In the genomic region with DNA sequence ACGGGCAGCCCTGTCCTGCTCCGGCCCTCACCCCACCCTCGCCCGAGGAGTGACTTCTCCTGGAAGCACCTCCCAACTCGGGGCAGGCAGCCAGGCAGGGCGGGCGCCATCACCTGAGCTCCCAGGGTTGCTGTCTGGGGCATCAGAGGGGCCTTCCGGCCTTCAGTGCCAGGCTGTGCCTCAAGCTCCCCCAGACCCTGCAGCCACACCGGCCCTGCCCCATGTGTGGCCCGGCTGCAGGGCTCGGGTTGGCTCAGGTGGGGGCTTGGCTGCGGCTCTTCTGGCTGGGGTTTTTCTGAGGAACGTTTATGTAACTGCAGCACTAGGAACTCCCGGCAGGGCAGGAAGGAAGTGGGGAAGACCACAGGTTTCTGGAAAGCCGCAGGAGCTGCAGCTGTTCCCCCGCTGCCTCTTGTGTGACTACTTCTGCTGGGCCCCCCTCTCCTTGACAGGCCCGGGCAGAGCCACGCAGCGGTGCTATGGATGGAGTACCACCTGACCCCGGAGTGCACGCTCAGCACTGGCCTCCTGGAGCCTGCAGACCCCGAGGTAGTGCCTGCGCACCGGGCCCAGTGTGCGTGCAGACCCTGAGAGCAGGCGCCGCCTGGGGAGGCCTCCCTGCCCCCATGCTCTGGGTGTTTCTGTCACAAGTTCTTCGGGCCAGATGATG, we compare ENCODE assay signal across 8 cellular contexts. TPM values are rescaled to one million over a fixed set of nuclear protein-coding genes. Genes with fewer than 3 reads are reported as not detected.
DNase-seq lines count a peak whose midpoint lies in the region; ATAC-seq, FAIRE-seq and TF ChIP-seq lines count a peak whose summit lies in the region.

No MANE protein-coding gene starts in this region.

- FAIRE-seq in D721Med (lab: Jason Lieb, UNC): no peak

- no peaks in the 10 kb centered on the region for H3K9me3 ChIP-seq in effector memory CD4-positive, alpha-beta T cell (ENCODE audit: control insufficient read depth, low read length)
- no peaks in the 10 kb centered on the region for H3K9me3 ChIP-seq in sigmoid colon

- ATAC-seq in GM19395 (IDR thresholded peaks at IDR 0.05; ENCODE audit: unreplicated experiment): peak; percentile 88
- ATAC-seq in HG03342 (IDR thresholded peaks at IDR 0.05; ENCODE audit: unreplicated experiment): peak; percentile 60

- intact Hi-C loops in sigmoid colon (cut with DNase I): no loop called here

- H3K4me3 ChIP-seq in effector memory CD4-positive, alpha-beta T cell (ENCODE audit: insufficient read depth, low read depth, low read length, poor library complexity, severe bottlenecking): peak overlapping the region; percentile 57
- no peak overlapping the region for H3K4me3 ChIP-seq in sigmoid colon

- TF ChIP-seq CTCF in D721Med (IDR thresholded peaks at IDR 0.05; ENCODE audit: insufficient read depth, missing control alignments) (no peak), sigmoid colon (IDR thresholded peaks at IDR 0.05) (no peak)

- no peaks in the 10 kb centered on the region for H3K27me3 ChIP-seq in effector memory CD4-positive, alpha-beta T cell (replicated peaks; ENCODE audit: control insufficient read depth, insufficient read depth, low read length, poor library complexity, severe bottlenecking)
- H3K27me3 ChIP-seq in sigmoid colon: no peaks in the 10 kb centered on the region

- no peak for TF ChIP-seq POLR2A in sigmoid colon (IDR thresholded peaks at IDR 0.05)

- TF ChIP-seq EP300 in sigmoid colon (IDR thresholded peaks at IDR 0.05): no peak

- WGBS in sigmoid colon, 2 donors: 52 to 80% methylated on average over 28 of the region's 28 CpGs

- peaks cover 38% of the 10 kb centered on the region for H3K4me1 ChIP-seq in effector memory CD4-positive, alpha-beta T cell (ENCODE audit: control insufficient read depth, insufficient read depth, low read length, poor library complexity, severe bottlenecking)
- no peaks in the 10 kb centered on the region for H3K4me1 ChIP-seq in sigmoid colon

- H3K27ac ChIP-seq in effector memory CD4-positive, alpha-beta T cell (ENCODE audit: insufficient read depth, low read length, poor library complexity, severe bottlenecking): no peak overlapping the region
- H3K27ac ChIP-seq in sigmoid colon: no peak overlapping the region

- DNase-seq in activated CD4-positive, alpha-beta T cell treated with anti-CD3 and anti-CD28 coated beads for 4 hours: peak; percentile 42 to 51
- DNase-seq in effector memory CD4-positive, alpha-beta T cell: peak; percentile 58 to 70 (median 64)
- peak; percentile 63 for DNase-seq in stimulated activated naive CD4-positive, alpha-beta T cell treated with Interleukin-2 at 50 U/mL for 16 hours (lab: John Stamatoyannopoulos, UW)
- DNase-seq in NCI-H1694 treated with DMSO at 0.1 percent for 48 hours (lab: John Stamatoyannopoulos, UW): no peak
- no peak for DNase-seq in D721Med (ENCODE audit: insufficient read length, low spot score)
- no peak for DNase-seq in sigmoid colon

- H3K36me3 ChIP-seq in effector memory CD4-positive, alpha-beta T cell (ENCODE audit: control insufficient read depth, insufficient read depth, low read length): peaks cover 42% of the 10 kb centered on the region
- H3K36me3 ChIP-seq in sigmoid colon: peaks cover 16 to 84% (median 61%) of the 10 kb centered on the region in 4 donors

RNA-seq across cellular contexts. Expression of a gene that starts 45.6 kb away (rescaled TPM):
- 10 to 100 TPM; 34.6 to 51.0 (median 45.6) TPM for total RNA-seq in sigmoid colon
- 10 to 100 TPM; 12.0 to 40.7 (median 19.0) TPM for polyA plus RNA-seq in sigmoid colon

RNA-seq across cellular contexts. Expression of a gene that starts 45.6 kb away (rescaled TPM):
- 10 to 100 TPM in 3 of 4 donors, 1 to 10 TPM in 1; 9.5 to 20.8 (median 11.8) TPM for total RNA-seq in sigmoid colon
- 1 to 10 TPM; 4.8 to 10.0 (median 6.5) TPM for polyA plus RNA-seq in sigmoid colon

Comparison
In these comparisons a context has a peak if more than half of its experiments do, and no peak if none do; other contexts are left out.
1. DNase-seq: peak in activated CD4-positive, alpha-beta T cell treated with anti-CD3 and anti-CD28 coated beads for 4 hours (2 of 2), effector memory CD4-positive, alpha-beta T cell (3 of 3) and stimulated activated naive CD4-positive, alpha-beta T cell treated with Interleukin-2 at 50 U/mL for 16 hours (single experiment); none in NCI-H1694 treated with DMSO at 0.1 percent for 48 hours (single experiment), D721Med (single experiment) and sigmoid colon (single experiment).